Comparison of ENCODE assay signal across 1 cellular context in genomic region chr19:18349524-18350128, GRCh38.
TF ChIP-seq lines count a peak whose summit lies in the region.

No MANE protein-coding gene starts in this region.

TF ChIP-seq in K562, 482 proteins besides CTCF, POLR2A, EP300 and RAD21 (continues in another document):
- TF ChIP-seq RBM39 (optimal IDR thresholded peaks at IDR 0.05; ENCODE audit: low read depth, low read length) (no peak), THRB (CRISPR knock-in tag; conservative IDR thresholded peaks at IDR 0.05) (0 out of 2 replicates have a peak, but pooled peaks have one; percentile 11), ARID2 (IDR thresholded peaks at IDR 0.05) (peak; percentile 60; the same call in 1 of the 2 replicates), ELK3 (CRISPR knock-in tag; IDR thresholded peaks at IDR 0.05) (no peak), SMARCA5 (IDR thresholded peaks at IDR 0.05) (0 out of 2 replicates have a peak, but pooled peaks have one; percentile 45), RNF2 (IDR thresholded peaks at IDR 0.05) (no peak), FOXM1 (IDR thresholded peaks at IDR 0.05; ENCODE audit: low read depth) (0 out of 2 replicates have a peak, but pooled peaks have one; percentile 9), FOXM1 (CRISPR knock-in tag; IDR thresholded peaks at IDR 0.05; ENCODE audit: low read depth) (no peak), ZNF77 (CRISPR knock-in tag; IDR thresholded peaks at IDR 0.05) (no peak), ZNF121 (CRISPR knock-in tag; conservative IDR thresholded peaks at IDR 0.05) (peak; percentile 94), KDM1A (IDR thresholded peaks at IDR 0.05) (0 out of 4 replicates have a peak, but pooled peaks of 1 of the 2 experiments have one; percentile 10), SMC3 (conservative IDR thresholded peaks at IDR 0.05; ENCODE audit: insufficient read depth, low read depth, low read length) (peak; percentile 81), TFAM (CRISPR knock-in tag; conservative IDR thresholded peaks at IDR 0.05) (no peak), MTA3 (IDR thresholded peaks at IDR 0.05; ENCODE audit: borderline replicate concordance) (no peak), MBD1 (CRISPR knock-in tag; IDR thresholded peaks at IDR 0.05) (0 out of 2 replicates have a peak, but pooled peaks have one; percentile 46), BCOR (IDR thresholded peaks at IDR 0.05) (peak; percentile 74), RCOR1 (IDR thresholded peaks at IDR 0.05; ENCODE audit: borderline replicate concordance in 1 of 2, low read depth in 2 of 2, low read length in 2 of 2) (peak in 1 of 2 experiments; percentile 42; a peak in 1 of 4 replicates), CC2D1A (IDR thresholded peaks at IDR 0.05) (peak; percentile 55; the same call in 1 of the 2 replicates), CHD7 (IDR thresholded peaks at IDR 0.05; ENCODE audit: low read depth, low read length) (no peak), JUN (IDR thresholded peaks at IDR 0.05; ENCODE audit: borderline replicate concordance, low read depth, low read length) (0 out of 2 replicates have a peak, but pooled peaks have one; percentile 22), JUN (CRISPR knock-in tag; IDR thresholded peaks at IDR 0.05; ENCODE audit: borderline replicate concordance) (no peak), STAT5A (IDR thresholded peaks at IDR 0.05; ENCODE audit: borderline replicate concordance, low read length) (no peak), FOSL1 (tag; conservative IDR thresholded peaks at IDR 0.05) (0 out of 2 replicates have a peak, but pooled peaks have one; percentile 27), ZNF197 (CRISPR knock-in tag; IDR thresholded peaks at IDR 0.05; ENCODE audit: low read depth) (no peak), STAG1 (CRISPR knock-in tag; IDR thresholded peaks at IDR 0.05; ENCODE audit: borderline replicate concordance) (peak; percentile 38; the same call in 1 of the 2 replicates), NR4A1 (CRISPR knock-in tag; IDR thresholded peaks at IDR 0.05) (no peak), NR4A1 (tag; IDR thresholded peaks at IDR 0.05) (no peak), DEAF1 (CRISPR knock-in tag; IDR thresholded peaks at IDR 0.05) (peak; percentile 93), HDAC2 (IDR thresholded peaks at IDR 0.05) (no peak), TRIM25 (IDR thresholded peaks at IDR 0.05; ENCODE audit: borderline replicate concordance) (no peak), CXXC5 (CRISPR knock-in tag; IDR thresholded peaks at IDR 0.05) (0 out of 2 replicates have a peak, but pooled peaks have one; percentile 9), UBTF (IDR thresholded peaks at IDR 0.05; ENCODE audit: borderline replicate concordance in 1 of 2, low read depth in 2 of 2, low read length in 2 of 2) (no peak)
